In the genomic region with DNA sequence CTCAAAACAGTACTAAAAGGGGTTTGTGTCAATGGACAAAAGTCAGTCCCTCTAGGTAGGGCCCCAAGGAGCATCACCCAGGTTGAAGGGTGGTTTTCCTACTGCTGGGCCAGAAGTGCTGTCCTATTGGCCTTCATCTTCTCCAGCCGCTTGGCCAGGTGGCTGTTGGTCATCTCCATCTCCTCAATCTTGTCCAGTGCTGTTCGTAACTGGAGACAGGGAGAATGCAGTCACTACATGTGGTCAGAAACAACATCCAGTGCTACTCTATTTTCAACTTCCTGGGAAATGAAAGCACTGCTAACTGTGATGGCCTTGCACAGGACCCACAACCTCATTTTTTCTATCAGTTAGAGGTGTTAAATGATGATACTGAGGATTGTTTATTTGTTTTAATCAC, we compare ENCODE assay signal across 12 cellular contexts.
A peak's percentile ranks its signal among the peaks of the same experiment; 100 is the strongest.
DNase-seq lines count a peak whose midpoint lies in the region; ATAC-seq and TF ChIP-seq lines count a peak whose summit lies in the region.
"Had no signal": no experiment of that assay in that cellular context is flagged by ENCODE, and none has a peak within 500 bp of the region (broad histone marks: within the 10 kb centered on the region; RNA-seq: fewer than 3 reads in every experiment).

No MANE protein-coding gene starts in this region.

- H3K27ac ChIP-seq in HCT116 (ENCODE audit: low read depth, low read length): peak overlapping the region; percentile 51; the same call in 1 of the 2 replicates
- H3K27ac ChIP-seq in left ventricle myocardium inferior (replicated peaks): peak overlapping the region; percentile 89
- H3K27ac ChIP-seq in spleen: peak overlapping the region in 7 of 8 donors; percentile 5 to 60 (median 45)
- H3K27ac ChIP-seq: epithelial cell of prostate had no signal

- BruUV-seq in HCT116 (replicated peaks; lab: Mats Ljungman, UMichigan): no TSS peak

- TF ChIP-seq CTCF in HCT116 (IDR thresholded peaks at IDR 0.05 in 2 of 3, conservative IDR thresholded peaks at IDR 0.05 in 1 of 3; ENCODE audit: borderline replicate concordance in 1 of 3, insufficient read depth in 1 of 3, low read depth in 2 of 3, low read length in 2 of 3) (no peak), left ventricle myocardium inferior (IDR thresholded peaks at IDR 0.05; ENCODE audit: borderline replicate concordance) (no peak), spleen (IDR thresholded peaks at IDR 0.05 in 8 of 11, conservative IDR thresholded peaks at IDR 0.05 in 3 of 11) (no peak)

- ATAC-seq in HCT116 (no peak), SK-N-SH treated with all-trans-retinoic acid at 6 μM for 48 hours (peak; percentile 10; the same call in 1 of the 3 replicates), GM18858 (IDR thresholded peaks at IDR 0.05; ENCODE audit: unreplicated experiment) (no peak)

- H3K4me2 ChIP-seq in HCT116 (ENCODE audit: low read length): peak overlapping the region; percentile 42

- CTCF ChIA-PET in HCT116 (lab: Charles Lee): no interaction called here

- H2AFZ ChIP-seq in HCT116 (ENCODE audit: low read depth, low read length, poor library complexity, severe bottlenecking): no peak overlapping the region

- DNase-seq in HCT116 (ENCODE audit: low read depth, low spot score): no peak
- no peak for DNase-seq in left ventricle myocardium inferior
- DNase-seq in spleen: no peak
- no peak for DNase-seq in kidney glomerular epithelial cell (lab: John Stamatoyannopoulos, UW)
- DNase-seq in NCI-H524 treated with DMSO at 0.1 percent for 48 hours (lab: John Stamatoyannopoulos, UW): no peak
- no peak for DNase-seq in germinal center (ENCODE audit: low spot score)
- DNase-seq: immature natural killer cell, NCI-H1092, NCI-H526 had no signal

- H3K36me3 ChIP-seq in HCT116 (ENCODE audit: control insufficient read depth in 1 of 2, insufficient read depth in 2 of 2, low read length in 2 of 2) (peaks cover 20 to 38% of the 10 kb centered on the region in 2 experiments), left ventricle myocardium inferior (peaks cover 69% of the 10 kb centered on the region), spleen (peaks cover 0 to 100% (median 84%) of the 10 kb centered on the region in 6 donors)

- H3K4me1 ChIP-seq in HCT116 (ENCODE audit: control insufficient read depth in 1 of 2, insufficient read depth in 2 of 2, low read length in 2 of 2): peaks cover 15 to 28% of the 10 kb centered on the region in 2 experiments
- H3K4me1 ChIP-seq in left ventricle myocardium inferior: peaks cover 84% of the 10 kb centered on the region
- H3K4me1 ChIP-seq in spleen: peaks cover 0 to 25% (median 9%) of the 10 kb centered on the region in 6 donors

- H3K4me3 ChIP-seq in HCT116 (replicated peaks in 1 of 2; ENCODE audit: low read depth in 1 of 2, low read length in 2 of 2) (no peak overlapping the region), left ventricle myocardium inferior (peak overlapping the region; percentile 7), spleen (no peak overlapping the region)

- WGBS in spleen, 5 donors: 93 to 97% (median 96%) methylated on average over 2 of the region's 2 CpGs

- H3K9me2 ChIP-seq in HCT116 (ENCODE audit: insufficient read depth): no peaks in the 10 kb centered on the region

- H3K9ac ChIP-seq in HCT116 (ENCODE audit: low read length): peak overlapping the region; percentile 10; the same call in 1 of the 2 replicates

- no peaks in the 10 kb centered on the region for H3K79me2 ChIP-seq in HCT116 (ENCODE audit: insufficient read depth, low read length)

- RAD21 ChIA-PET in HCT116 (lab: Charles Lee; ENCODE audit: low non-redundant PET in 1 of 2, low total read pairs in 2 of 2, uncharacterized antibody in 2 of 2, unreplicated experiment in 2 of 2): no interaction called here

- TF ChIP-seq RAD21 in HCT116 (IDR thresholded peaks at IDR 0.05; ENCODE audit: low read depth): no peak

- TF ChIP-seq POLR2A in HCT116 (IDR thresholded peaks at IDR 0.05; ENCODE audit: borderline replicate concordance, extremely low read depth, insufficient read depth, insufficient read length): no peak
- TF ChIP-seq POLR2A in spleen (IDR thresholded peaks at IDR 0.05): no peak

- intact Hi-C loops in HCT116 (cut with micrococcal nuclease) (no loop called here), left ventricle myocardium inferior (cut with micrococcal nuclease) (no loop called here), spleen (cut with DNase I; ENCODE audit: low total_unique reads) (no loop called here)

- H3K27me3 ChIP-seq in HCT116 (ENCODE audit: insufficient read depth, low read length): no peaks in the 10 kb centered on the region
- no peaks in the 10 kb centered on the region for H3K27me3 ChIP-seq in left ventricle myocardium inferior (ENCODE audit: low read depth)
- no peaks in the 10 kb centered on the region for H3K27me3 ChIP-seq in spleen (replicated peaks in 1 of 7)

- H3K9me3 ChIP-seq in HCT116 (ENCODE audit: control insufficient read depth in 1 of 2, insufficient read depth in 1 of 2, low read depth in 1 of 2, low read length in 2 of 2) (no peaks in the 10 kb centered on the region), left ventricle myocardium inferior (replicated peaks) (no peaks in the 10 kb centered on the region), spleen (no peaks in the 10 kb centered on the region)

- POLR2A ChIA-PET in HCT116 (lab: Charles Lee): interaction anchor here (0.9 kb wide), 1 partner anchor 10 kb away, joined by 3 read pairs; no protein-coding TSS in a partner anchor

- H4K20me1 ChIP-seq in HCT116 (ENCODE audit: insufficient read depth): no peaks in the 10 kb centered on the region

TF ChIP-seq in HCT116, 20 proteins besides CTCF, POLR2A, EP300 and RAD21:
- TF ChIP-seq CBX3 (IDR thresholded peaks at IDR 0.05; ENCODE audit: low read depth) (no peak), SRF (IDR thresholded peaks at IDR 0.05; ENCODE audit: low read depth) (no peak), EGR1 (IDR thresholded peaks at IDR 0.05; ENCODE audit: low read depth) (no peak), SIN3A (IDR thresholded peaks at IDR 0.05; ENCODE audit: low read depth) (no peak)

TF ChIP-seq in SK-N-SH treated with all-trans-retinoic acid at 6 μM for 48 hours, 23 proteins besides CTCF, POLR2A, EP300 and RAD21 (continues in another document):
- no peak for TF ChIP-seq ZNF8 (CRISPR knock-in tag; IDR thresholded peaks at IDR 0.05)
- TF ChIP-seq ZNF70 (CRISPR knock-in tag; IDR thresholded peaks at IDR 0.05): no peak
- no peak for TF ChIP-seq CSDC2 (CRISPR knock-in tag; IDR thresholded peaks at IDR 0.05)
- no peak for TF ChIP-seq BACH2 (CRISPR knock-in tag; IDR thresholded peaks at IDR 0.05; ENCODE audit: borderline replicate concordance)
- no peak for TF ChIP-seq PATZ1 (CRISPR knock-in tag; IDR thresholded peaks at IDR 0.05; ENCODE audit: borderline replicate concordance)
- no peak for TF ChIP-seq ZFP30 (CRISPR knock-in tag; IDR thresholded peaks at IDR 0.05)
- TF ChIP-seq ZFP3 (CRISPR knock-in tag; IDR thresholded peaks at IDR 0.05): no peak
- no peak for TF ChIP-seq CSRNP3 (CRISPR knock-in tag; IDR thresholded peaks at IDR 0.05)
- no peak for TF ChIP-seq SNAI2 (CRISPR knock-in tag; IDR thresholded peaks at IDR 0.05)
- TF ChIP-seq POU6F1 (CRISPR knock-in tag; IDR thresholded peaks at IDR 0.05; ENCODE audit: borderline replicate concordance, low read depth): no peak
